12 cellular contexts compared by ENCODE assay signal in genomic region chr18:23627325-23627724, GRCh38. TPM values are rescaled to one million over a fixed set of nuclear protein-coding genes. Genes with fewer than 3 reads are reported as not detected.
DNase-seq lines count a peak whose midpoint lies in the region; ATAC-seq, FAIRE-seq and TF ChIP-seq lines count a peak whose summit lies in the region.
"Had no signal": no experiment of that assay in that cellular context is flagged by ENCODE, and none has a peak within 500 bp of the region (broad histone marks: within the 10 kb centered on the region; RNA-seq: fewer than 3 reads in every experiment).

No MANE protein-coding gene starts in this region.

- H3K27me3 ChIP-seq in bronchial epithelial cell (ENCODE audit: control insufficient read depth, insufficient read depth, low read length) (no peaks in the 10 kb centered on the region), smooth muscle cell (ENCODE audit: low read depth) (no peaks in the 10 kb centered on the region)

- H3K4me1 Mint-ChIP-seq in activated CD4-positive, alpha-beta memory T cell treated with anti-CD3 and anti-CD28 coated beads for 36 hours (ENCODE audit: low read depth): peaks cover 8% of the 10 kb centered on the region

- no peaks in the 10 kb centered on the region for H3K36me3 Mint-ChIP-seq in activated CD4-positive, alpha-beta memory T cell treated with anti-CD3 and anti-CD28 coated beads for 36 hours

- DNase-seq in MV-4-11 (lab: John Stamatoyannopoulos, UW) (peak; percentile 76), bronchial epithelial cell (ENCODE audit: low read depth) (peak; percentile 93), mucosa of descending colon (peak in 1 of 3 donors; percentile 42), smooth muscle cell (lab: John Stamatoyannopoulos, UW; ENCODE audit: unreplicated experiment) (no peak)
- DNase-seq in activated CD4-positive, alpha-beta memory T cell treated with anti-CD3 and anti-CD28 coated beads for 36 hours: no peak
- DNase-seq: activated CD4-positive, alpha-beta T cell treated with anti-CD3 and anti-CD28 coated beads, Interleukin-2, amount 50 U/mL, for 48 hours; left ventricle myocardium inferior; stimulated activated CD4-positive, alpha-beta T cell treated with anti-CD3 and anti-CD28 coated beads, Interleukin-4, amount 100 ng/mL, for 1 hour had no signal

- H4K20me1 ChIP-seq in smooth muscle cell (ENCODE audit: low read depth): no peaks in the 10 kb centered on the region

- FAIRE-seq in bronchial epithelial cell (lab: Jason Lieb, UNC): no peak

- H3K27ac ChIP-seq in C4-2B: peak overlapping the region; percentile 45; the same call in 1 of the 2 replicates
- H3K27ac ChIP-seq in smooth muscle cell (ENCODE audit: low read depth): no peak overlapping the region
- H3K27ac ChIP-seq: coronary artery had no signal

- CTCF ChIA-PET in activated CD4-positive, alpha-beta memory T cell treated with anti-CD3 and anti-CD28 coated beads for 36 hours (lab: Charles Lee): interaction anchor here (0.9 to 9.7 kb wide), 4 partner anchors 9 to 111 kb away, joined by 3 to 94 read pairs (median 4); no protein-coding TSS in a partner anchor

- H3K4me3 ChIP-seq in bronchial epithelial cell (ENCODE audit: low read depth, low read length) (no peak overlapping the region), mucosa of descending colon (no peak overlapping the region), smooth muscle cell (no peak overlapping the region)
- H3K4me3 ChIP-seq: coronary artery, left ventricle myocardium inferior had no signal

- H3K9me3 ChIP-seq in mucosa of descending colon: no peaks in the 10 kb centered on the region
- no peaks in the 10 kb centered on the region for H3K9me3 ChIP-seq in smooth muscle cell (replicated peaks; ENCODE audit: low read depth)
- H3K9me3 ChIP-seq: left ventricle myocardium inferior had no signal

- H3K4me3 Mint-ChIP-seq in activated CD4-positive, alpha-beta memory T cell treated with anti-CD3 and anti-CD28 coated beads for 36 hours: no peak overlapping the region

- H2AFZ ChIP-seq in smooth muscle cell (ENCODE audit: low read depth): no peak overlapping the region

- no peaks in the 10 kb centered on the region for H3K9me3 Mint-ChIP-seq in activated CD4-positive, alpha-beta memory T cell treated with anti-CD3 and anti-CD28 coated beads for 36 hours

- 59% methylated on average over 3 of the region's 3 CpGs for WGBS in smooth muscle cell (ENCODE audit: low lambda C conversion rate)

- H3K4me2 ChIP-seq in smooth muscle cell: no peak overlapping the region

- no peaks in the 10 kb centered on the region for H3K27me3 Mint-ChIP-seq in activated CD4-positive, alpha-beta memory T cell treated with anti-CD3 and anti-CD28 coated beads for 36 hours

- POLR2A ChIA-PET in activated CD4-positive, alpha-beta memory T cell treated with anti-CD3 and anti-CD28 coated beads for 36 hours (lab: Charles Lee): no interaction called here

- H3K36me3 ChIP-seq in bronchial epithelial cell (ENCODE audit: control insufficient read depth, insufficient read depth, low read length) (no peaks in the 10 kb centered on the region), mucosa of descending colon (ENCODE audit: low read depth) (no peaks in the 10 kb centered on the region), smooth muscle cell (ENCODE audit: low read depth) (no peaks in the 10 kb centered on the region)

- H3K27ac Mint-ChIP-seq in activated CD4-positive, alpha-beta memory T cell treated with anti-CD3 and anti-CD28 coated beads for 36 hours: no peak overlapping the region

- H3K79me2 ChIP-seq in smooth muscle cell (ENCODE audit: low read depth): no peaks in the 10 kb centered on the region

- peak; percentile 88 for ATAC-seq in mucosa of descending colon
- ATAC-seq in HG02798 (IDR thresholded peaks at IDR 0.05; ENCODE audit: poor library complexity, unreplicated experiment): no peak
- ATAC-seq in HG03457 (IDR thresholded peaks at IDR 0.05; ENCODE audit: unreplicated experiment): no peak

- H3K4me1 ChIP-seq in mucosa of descending colon (ENCODE audit: low read depth): peaks cover 10% of the 10 kb centered on the region
- no peaks in the 10 kb centered on the region for H3K4me1 ChIP-seq in smooth muscle cell (ENCODE audit: low read depth)
- H3K4me1 ChIP-seq: left ventricle myocardium inferior had no signal

- intact Hi-C loops in mucosa of descending colon (cut with DNase I, micrococcal nuclease): loop anchor here in 1 of 2 donors (10.0 kb wide), 1 partner anchor 187 kb away; no protein-coding TSS in a partner anchor
- intact Hi-C loops in activated CD4-positive, alpha-beta memory T cell treated with anti-CD3 and anti-CD28 coated beads for 36 hours (cut with micrococcal nuclease): loop anchor here (5.0 kb wide), 2 partner anchors 35 to 60 kb away; partner anchors contain the start of genes ANKRD29 and LAMA3

- TF ChIP-seq CTCF in C4-2B (conservative IDR thresholded peaks at IDR 0.05): no peak
- no peak for TF ChIP-seq CTCF in bronchial epithelial cell (IDR thresholded peaks at IDR 0.05; ENCODE audit: insufficient read depth, low read length, severe bottlenecking)
- TF ChIP-seq CTCF in mucosa of descending colon (IDR thresholded peaks at IDR 0.05): no peak
- no peak for TF ChIP-seq CTCF in smooth muscle cell (IDR thresholded peaks at IDR 0.05; ENCODE audit: borderline replicate concordance, insufficient read depth, poor library complexity, severe bottlenecking)

- H3K9ac ChIP-seq in smooth muscle cell (ENCODE audit: low read depth): no peak overlapping the region

- no peaks in the 10 kb centered on the region for H3F3A ChIP-seq in smooth muscle cell (ENCODE audit: low read depth)

RNA-seq across cellular contexts. Expression of gene ANKRD29, which starts 35.4 kb away (rescaled TPM):
- total RNA-seq in bronchial epithelial cell (14.0 and 15.0 TPM in 2 replicates), mucosa of descending colon (1 to 10 TPM; 1.5 to 3.3 (median 1.9) TPM), smooth muscle cell (0.13 and 0.36 TPM in 2 replicates)
- polyA plus RNA-seq in smooth muscle cell: 0.72 TPM in 1 of 2 replicates, not detected in the other
- total RNA-seq in activated CD4-positive, alpha-beta memory T cell treated with anti-CD3 and anti-CD28 coated beads for 36 hours: not detected

RNA-seq across cellular contexts. Expression of gene NPC1, which starts 41.0 kb away (rescaled TPM):
- total RNA-seq in bronchial epithelial cell: 78.3 and 100 TPM in 2 replicates
- total RNA-seq in mucosa of descending colon: 10 to 100 TPM; 35.5 to 51.0 (median 41.2) TPM
- total RNA-seq in smooth muscle cell: 53.2 and 55.5 TPM in 2 replicates
- polyA plus RNA-seq in smooth muscle cell: 29.9 and 38.0 TPM in 2 replicates
- 10 to 100 TPM; 39.3 to 39.9 TPM for total RNA-seq in activated CD4-positive, alpha-beta memory T cell treated with anti-CD3 and anti-CD28 coated beads for 36 hours

Comparison
In these comparisons a context has a peak if more than half of its experiments do, and no peak if none do; other contexts are left out.
1. DNase-seq: peak in MV-4-11 (single experiment) and bronchial epithelial cell (single experiment); none in smooth muscle cell (single experiment) and activated CD4-positive, alpha-beta memory T cell treated with anti-CD3 and anti-CD28 coated beads for 36 hours (single experiment).